In the genomic region with DNA sequence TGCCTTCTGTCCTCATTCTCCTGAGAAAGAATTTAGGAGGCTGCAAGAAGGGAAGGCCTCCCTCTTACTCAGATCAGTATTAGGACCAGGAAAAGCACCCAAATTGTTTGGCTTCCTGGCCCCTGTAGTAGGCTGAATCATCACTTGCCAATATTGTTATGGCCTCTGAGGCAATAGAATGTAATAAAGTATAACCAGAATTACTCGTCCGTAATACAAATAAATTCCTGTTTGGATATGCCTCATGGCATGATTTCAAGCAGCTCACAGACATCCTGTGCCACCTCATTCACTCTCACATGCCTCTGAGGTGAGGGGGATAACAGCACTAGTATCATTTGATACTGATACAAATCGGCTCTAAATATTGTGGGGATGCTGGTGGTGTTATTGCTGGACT, we compare ENCODE assay signal across 25 cellular contexts.
DNase-seq lines count a peak whose midpoint lies in the region; ATAC-seq and TF ChIP-seq lines count a peak whose summit lies in the region.
"Had no signal": no experiment of that assay in that cellular context is flagged by ENCODE, and none has a peak within 500 bp of the region (broad histone marks: within the 10 kb centered on the region; RNA-seq: fewer than 3 reads in every experiment).

No MANE protein-coding gene starts in this region.

- TF ChIP-seq RAD21 in HCT116 (IDR thresholded peaks at IDR 0.05; ENCODE audit: low read depth) = no peak

- CTCF ChIA-PET in HCT116 (lab: Charles Lee) = no interaction called here
- CTCF ChIA-PET in PC-3 (lab: Charles Lee) = no interaction called here
- CTCF ChIA-PET in activated CD4-positive, alpha-beta T cell treated with anti-CD3 and anti-CD28 coated beads for 36 hours (lab: Charles Lee) = no interaction called here

- H3K9me2 ChIP-seq in HCT116 (ENCODE audit: insufficient read depth) = no peaks in the 10 kb centered on the region
- H3K9me2 ChIP-seq in PC-3 (replicated peaks; ENCODE audit: low read length) = no peaks in the 10 kb centered on the region

- no peaks in the 10 kb centered on the region for H3K27me3 Mint-ChIP-seq in activated CD4-positive, alpha-beta T cell treated with anti-CD3 and anti-CD28 coated beads for 36 hours
- H3K27me3 Mint-ChIP-seq: activated naive CD8-positive, alpha-beta T cell; CD4-positive, alpha-beta memory T cell; memory B cell; naive B cell; type B pancreatic cell had no signal

- TF ChIP-seq CTCF in HCT116 (IDR thresholded peaks at IDR 0.05 in 2 of 3, conservative IDR thresholded peaks at IDR 0.05 in 1 of 3; ENCODE audit: borderline replicate concordance in 1 of 3, insufficient read depth in 1 of 3, low read depth in 2 of 3, low read length in 2 of 3) (no peak), PC-3 (conservative IDR thresholded peaks at IDR 0.05; ENCODE audit: low read depth, low read length) (no peak), transverse colon (IDR thresholded peaks at IDR 0.05) (no peak)

- H3K27ac ChIP-seq in HCT116 (ENCODE audit: low read depth, low read length) (no peak overlapping the region), PC-3 (ENCODE audit: low read length) (peak overlapping the region; percentile 94), transverse colon (no peak overlapping the region)
- H3K27ac ChIP-seq: SK-N-MC had no signal

- peaks cover 3% of the 10 kb centered on the region for H3F3A ChIP-seq in PC-3 (ENCODE audit: low read length, unreplicated experiment)

- H2AFZ ChIP-seq in HCT116 (ENCODE audit: low read depth, low read length, poor library complexity, severe bottlenecking) (no peak overlapping the region), PC-3 (ENCODE audit: low read length) (no peak overlapping the region)

- ATAC-seq in HCT116 (no peak), PC-3 (peak; percentile 93), left colon (peak; percentile 59), GM21737 (IDR thresholded peaks at IDR 0.05; ENCODE audit: unreplicated experiment) (no peak)
- no peak for ATAC-seq in activated CD4-positive, alpha-beta T cell treated with anti-CD3 and anti-CD28 coated beads for 36 hours
- ATAC-seq: activated CD4-positive, CD25-positive, alpha-beta regulatory T cell treated with anti-CD3 and anti-CD28 coated beads, Interleukin-2, amount 50 U/mL, for 24 hours; activated T-cell treated with anti-CD3 and anti-CD28 coated beads, Interleukin-2, amount 50 U/mL, for 72 hours; GM12878 had no signal

- H3K9me3 Mint-ChIP-seq in activated CD4-positive, alpha-beta T cell treated with anti-CD3 and anti-CD28 coated beads for 36 hours (ENCODE audit: low read depth) = peaks cover 3% of the 10 kb centered on the region

- BruUV-seq in HCT116 (replicated peaks; lab: Mats Ljungman, UMichigan) = no TSS peak
- no TSS peak for BruUV-seq in PC-3 (replicated peaks; lab: Mats Ljungman, UMichigan)

- intact Hi-C loops in HCT116 (cut with micrococcal nuclease) = no loop called here
- intact Hi-C loops in PC-3 (cut with micrococcal nuclease) = loop anchor here (1.0 to 10.0 kb wide), 3 partner anchors 76 to 426 kb away; partner anchors contain the start of gene ISL1
- intact Hi-C loops in left colon (cut with DNase I, micrococcal nuclease) = no loop called here
- intact Hi-C loops in activated CD4-positive, alpha-beta T cell treated with anti-CD3 and anti-CD28 coated beads for 36 hours (cut with DNase I, micrococcal nuclease) = no loop called here
- intact Hi-C loops in transverse colon (cut with DNase I; ENCODE audit: low total_unique reads) = no loop called here

- no peak overlapping the region for H3K4me3 Mint-ChIP-seq in activated CD4-positive, alpha-beta T cell treated with anti-CD3 and anti-CD28 coated beads for 36 hours
- H3K4me3 Mint-ChIP-seq: activated naive CD8-positive, alpha-beta T cell; activated T-cell treated with anti-CD3 and anti-CD28 coated beads, Interleukin-2, amount 50 U/mL, for 72 hours; CD4-positive, alpha-beta memory T cell; memory B cell; naive B cell; type B pancreatic cell had no signal

- no peaks in the 10 kb centered on the region for H3K36me3 Mint-ChIP-seq in activated CD4-positive, alpha-beta T cell treated with anti-CD3 and anti-CD28 coated beads for 36 hours (ENCODE audit: low read depth)
- H3K36me3 Mint-ChIP-seq: activated naive CD8-positive, alpha-beta T cell; CD4-positive, alpha-beta memory T cell; memory B cell; naive B cell; type B pancreatic cell had no signal

- H3K9ac ChIP-seq in HCT116 (ENCODE audit: low read length) (no peak overlapping the region), PC-3 (ENCODE audit: low read length) (peak overlapping the region; percentile 64)

- in situ Hi-C loops in transverse colon (cut with MboI; ENCODE audit: low pct_ligation_motif_present in 1 of 4, low pct_unique_long_range_greater_than_20kb in 1 of 4, low sequenced_read_pairs in 3 of 4) = no loop called here

- RAD21 ChIA-PET in HCT116 (lab: Charles Lee; ENCODE audit: low non-redundant PET in 1 of 2, low total read pairs in 2 of 2, uncharacterized antibody in 2 of 2, unreplicated experiment in 2 of 2) = no interaction called here

- H3K4me1 Mint-ChIP-seq in activated CD4-positive, alpha-beta T cell treated with anti-CD3 and anti-CD28 coated beads for 36 hours = no peaks in the 10 kb centered on the region
- H3K4me1 Mint-ChIP-seq: CD4-positive, alpha-beta memory T cell; memory B cell; naive B cell had no signal

- no peaks in the 10 kb centered on the region for H3K4me1 ChIP-seq in HCT116 (ENCODE audit: control insufficient read depth in 1 of 2, insufficient read depth in 2 of 2, low read length in 2 of 2)
- peaks cover 42% of the 10 kb centered on the region for H3K4me1 ChIP-seq in PC-3 (ENCODE audit: insufficient read depth, low read length)
- peaks cover 0 to 6% (median 0%) of the 10 kb centered on the region in 4 donors for H3K4me1 ChIP-seq in transverse colon

- no peak overlapping the region for H3K4me2 ChIP-seq in HCT116 (ENCODE audit: low read length)
- H3K4me2 ChIP-seq in PC-3 (ENCODE audit: low read length) = peak overlapping the region; percentile 65

- H3K27me3 ChIP-seq in HCT116 (ENCODE audit: insufficient read depth, low read length) (no peaks in the 10 kb centered on the region), PC-3 (ENCODE audit: low read length) (no peaks in the 10 kb centered on the region), transverse colon (no peaks in the 10 kb centered on the region)

- no peak for DNase-seq in HCT116 (ENCODE audit: low read depth, low spot score)
- peak; percentile 88 for DNase-seq in PC-3
- DNase-seq in dermis blood vessel endothelial cell = peak; percentile 1
- DNase-seq in left colon = no peak
- no peak for DNase-seq in Ammon's horn (ENCODE audit: low spot score)
- no peak for DNase-seq in activated CD4-positive, alpha-beta T cell treated with anti-CD3 and anti-CD28 coated beads for 36 hours
- DNase-seq in transverse colon = no peak
- DNase-seq: activated T-cell treated with anti-CD3 and anti-CD28 coated beads, Interleukin-2, amount 50 U/mL, for 72 hours; CD4-positive, alpha-beta memory T cell; effector memory CD4-positive, alpha-beta T cell; head of caudate nucleus; Karpas-422; naive B cell; NCI-H1105; NCI-H2107; NCI-H524; OCI-M1; stimulated activated CD4-positive, alpha-beta T cell treated with anti-CD3 and anti-CD28 coated beads, Interleukin-12 subunit alpha, Interleukin-12 subunit beta, amount 100 ng/mL, for 4 hours had no signal

- no peaks in the 10 kb centered on the region; the same call in 1 of the 2 replicates for H4K20me1 ChIP-seq in HCT116 (ENCODE audit: insufficient read depth)
- no peaks in the 10 kb centered on the region for H4K20me1 ChIP-seq in PC-3 (ENCODE audit: low read length)

- H3K79me2 ChIP-seq in HCT116 (ENCODE audit: insufficient read depth, low read length) = no peaks in the 10 kb centered on the region
- H3K79me2 ChIP-seq in PC-3 (ENCODE audit: low read length) = no peaks in the 10 kb centered on the region

- no peak overlapping the region for H3K4me3 ChIP-seq in HCT116 (replicated peaks in 1 of 2; ENCODE audit: low read depth in 1 of 2, low read length in 2 of 2)
- no peak overlapping the region for H3K4me3 ChIP-seq in PC-3 (ENCODE audit: low read length)
- no peak overlapping the region for H3K4me3 ChIP-seq in transverse colon
- H3K4me3 ChIP-seq: GM12878, SK-N-MC had no signal

- no peak for TF ChIP-seq EP300 in transverse colon (IDR thresholded peaks at IDR 0.05; ENCODE audit: low read depth)

- TF ChIP-seq POLR2A in HCT116 (IDR thresholded peaks at IDR 0.05; ENCODE audit: borderline replicate concordance, extremely low read depth, insufficient read depth, insufficient read length) (no peak), transverse colon (IDR thresholded peaks at IDR 0.05) (no peak)

- H3K36me3 ChIP-seq in HCT116 (ENCODE audit: control insufficient read depth in 1 of 2, insufficient read depth in 2 of 2, low read length in 2 of 2) (no peaks in the 10 kb centered on the region), PC-3 (ENCODE audit: low read depth, low read length) (no peaks in the 10 kb centered on the region), transverse colon (no peaks in the 10 kb centered on the region)

- POLR2A ChIA-PET in HCT116 (lab: Charles Lee) = no interaction called here
- POLR2A ChIA-PET in PC-3 (lab: Charles Lee; ENCODE audit: unreplicated experiment) = no interaction called here
- POLR2A ChIA-PET in activated CD4-positive, alpha-beta T cell treated with anti-CD3 and anti-CD28 coated beads for 36 hours (lab: Charles Lee) = interaction anchor here (0.6 kb wide), 1 partner anchor 670 kb away, joined by 3 read pairs; no protein-coding TSS in a partner anchor

- no peak overlapping the region for H3K27ac Mint-ChIP-seq in activated CD4-positive, alpha-beta T cell treated with anti-CD3 and anti-CD28 coated beads for 36 hours
- H3K27ac Mint-ChIP-seq: activated naive CD8-positive, alpha-beta T cell; activated T-cell treated with anti-CD3 and anti-CD28 coated beads, Interleukin-2, amount 50 U/mL, for 72 hours; CD4-positive, alpha-beta memory T cell; memory B cell; naive B cell; type B pancreatic cell had no signal

- WGBS in transverse colon (ENCODE audit: low coverage in 1 of 2), 2 donors = 20 to 21% methylated on average over 3 of the region's 3 CpGs

- H3K9me3 ChIP-seq in HCT116 (ENCODE audit: control insufficient read depth in 1 of 2, insufficient read depth in 1 of 2, low read depth in 1 of 2, low read length in 2 of 2) (no peaks in the 10 kb centered on the region), PC-3 (ENCODE audit: low read length) (no peaks in the 10 kb centered on the region), transverse colon (no peaks in the 10 kb centered on the region)

TF ChIP-seq in HCT116, 20 proteins besides CTCF, POLR2A, EP300 and RAD21 (continues in another document):
- TF ChIP-seq ZNF274 (IDR thresholded peaks at IDR 0.05; ENCODE audit: low read depth, low read length) (no peak), TCF7L2 (IDR thresholded peaks at IDR 0.05; ENCODE audit: borderline replicate concordance, extremely low read depth, insufficient read depth, insufficient read length) (no peak), EZH2 (IDR thresholded peaks at IDR 0.05) (no peak), ELF1 (IDR thresholded peaks at IDR 0.05; ENCODE audit: borderline replicate concordance, low read depth) (no peak), EZH2phosphoT487 (IDR thresholded peaks at IDR 0.05; ENCODE audit: borderline replicate concordance) (no peak), ZFX (IDR thresholded peaks at IDR 0.05) (no peak), JUND (IDR thresholded peaks at IDR 0.05) (no peak), SP1 (IDR thresholded peaks at IDR 0.05; ENCODE audit: low read depth) (0 out of 2 replicates have a peak, but pooled peaks have one; percentile 5), POLR2AphosphoS5 (IDR thresholded peaks at IDR 0.05; ENCODE audit: low read depth, low read length) (no peak)

Comparison
In these comparisons a context has a peak if more than half of its experiments do, and no peak if none do; other contexts are left out.
1. ATAC-seq: peak in PC-3 (single experiment) and left colon (single experiment); none in HCT116 (single experiment), activated CD4-positive, alpha-beta T cell treated with anti-CD3 and anti-CD28 coated beads for 36 hours (single experiment) and GM21737 (single experiment).
2. DNase-seq: peak in PC-3 (single experiment) and dermis blood vessel endothelial cell (single experiment); none in HCT116 (single experiment), left colon (0 of 2), Ammon's horn (single experiment), activated CD4-positive, alpha-beta T cell treated with anti-CD3 and anti-CD28 coated beads for 36 hours (single experiment) and transverse colon (single experiment).